In the genomic region with DNA sequence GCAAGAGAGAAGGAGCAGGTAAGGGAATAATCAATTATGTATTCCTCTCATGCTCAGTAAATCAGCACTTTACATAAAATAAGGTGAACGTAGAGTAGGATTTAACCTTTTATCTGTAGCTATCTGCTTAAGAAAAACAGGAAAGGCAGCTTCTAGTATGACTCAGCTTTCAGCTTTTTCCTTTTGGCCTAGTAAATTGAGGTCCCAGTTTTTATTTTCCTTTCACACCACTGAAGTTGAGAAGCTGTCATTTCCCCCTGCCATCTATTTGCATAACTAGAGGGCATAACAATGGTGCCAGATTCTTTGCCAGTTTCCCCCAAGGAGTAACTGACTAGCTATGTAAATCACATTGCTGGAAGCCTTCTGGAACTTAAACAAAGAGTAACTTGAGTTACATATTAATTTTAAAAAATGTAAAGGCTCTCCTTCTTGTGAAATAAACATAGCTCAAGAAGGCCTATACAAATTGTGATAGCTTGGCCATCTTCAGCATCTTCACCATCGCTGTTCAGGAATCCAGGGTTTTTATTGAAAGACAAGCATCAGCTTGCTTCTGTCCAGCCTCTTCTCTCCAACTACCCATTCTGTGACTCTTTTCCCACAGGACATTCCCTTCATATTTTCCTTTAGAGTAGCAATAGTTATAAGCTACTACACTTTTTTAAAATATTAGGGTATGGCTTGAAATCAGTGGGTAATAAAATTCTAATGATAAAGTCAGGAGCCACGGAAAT, we compare ENCODE assay signal across 11 cellular contexts.
DNase-seq lines count a peak whose midpoint lies in the region; ATAC-seq, FAIRE-seq and TF ChIP-seq lines count a peak whose summit lies in the region.
"Had no signal": no experiment of that assay in that cellular context is flagged by ENCODE, and none has a peak within 500 bp of the region (broad histone marks: within the 10 kb centered on the region; RNA-seq: fewer than 3 reads in every experiment).

No MANE protein-coding gene starts in this region.

- TF ChIP-seq POLR2A in body of pancreas (IDR thresholded peaks at IDR 0.05), result no peak

- DNase-seq in HT-29 (ENCODE audit: low spot score) (peak; percentile 80), pancreas (no peak), ureter (ENCODE audit: low spot score) (no peak), body of pancreas (no peak), glutamatergic neuron (no peak), OCI-M2 (lab: John Stamatoyannopoulos, UW; ENCODE audit: unreplicated experiment) (no peak)
- DNase-seq: activated CD8-positive, alpha-beta T cell treated with anti-CD3 and anti-CD28 coated beads, Interleukin-2, amount 10 ng/mL, durations not matched to agents 7 days and 5 days; hippocampal formation; NCI-H2107 had no signal

- H3K4me1 ChIP-seq in pancreas (no peaks in the 10 kb centered on the region), body of pancreas (no peaks in the 10 kb centered on the region)

- TF ChIP-seq CTCF in pancreas (IDR thresholded peaks at IDR 0.05) (no peak), body of pancreas (IDR thresholded peaks at IDR 0.05) (no peak), glutamatergic neuron (IDR thresholded peaks at IDR 0.05; ENCODE audit: partially characterized antibody, unreplicated experiment) (no peak)

- peak; percentile 67 for ATAC-seq in GM19324 (IDR thresholded peaks at IDR 0.05; ENCODE audit: low FRiP score, unreplicated experiment)
- ATAC-seq in pancreas, result peak in 3 of 4 donors; percentile 21 to 51 (median 50)
- ATAC-seq in body of pancreas, result no peak
- ATAC-seq: activated CD8-positive, alpha-beta T cell treated with anti-CD3 and anti-CD28 coated beads, Interleukin-2, amount 10 ng/mL, durations not matched to agents 7 days and 5 days had no signal

- H3K4me1 Mint-ChIP-seq in glutamatergic neuron (ENCODE audit: low read depth, unreplicated experiment), result peaks cover 4% of the 10 kb centered on the region

- H3K27me3 ChIP-seq in pancreas, result no peaks in the 10 kb centered on the region
- no peaks in the 10 kb centered on the region for H3K27me3 ChIP-seq in body of pancreas

- WGBS in pancreas, 2 donors, result 60 to 61% methylated on average over 3 of the region's 3 CpGs
- 50 to 51% methylated on average over 3 of the region's 3 CpGs for WGBS in body of pancreas, 2 donors

- no peaks in the 10 kb centered on the region for H3K36me3 Mint-ChIP-seq in glutamatergic neuron (ENCODE audit: unreplicated experiment)

- H3K27ac ChIP-seq in cingulate gyrus (ENCODE audit: low read depth, low read length), result peak overlapping the region; percentile 24
- H3K27ac ChIP-seq in pancreas, result no peak overlapping the region
- H3K27ac ChIP-seq in body of pancreas, result peak overlapping the region in 1 of 4 donors; percentile 9

- H3K9me3 ChIP-seq in pancreas, result no peaks in the 10 kb centered on the region
- H3K9me3 ChIP-seq in body of pancreas, result no peaks in the 10 kb centered on the region

- H3K27ac Mint-ChIP-seq in glutamatergic neuron (ENCODE audit: unreplicated experiment), result no peak overlapping the region
- H3K27ac Mint-ChIP-seq: activated CD8-positive, alpha-beta T cell treated with anti-CD3 and anti-CD28 coated beads, Interleukin-2, amount 10 ng/mL, durations not matched to agents 7 days and 5 days had no signal

- H3K27me3 Mint-ChIP-seq in glutamatergic neuron (ENCODE audit: unreplicated experiment), result peaks cover 4% of the 10 kb centered on the region

- H3K4me3 Mint-ChIP-seq in glutamatergic neuron (ENCODE audit: unreplicated experiment), result no peak overlapping the region
- H3K4me3 Mint-ChIP-seq: activated CD8-positive, alpha-beta T cell treated with anti-CD3 and anti-CD28 coated beads, Interleukin-2, amount 10 ng/mL, durations not matched to agents 7 days and 5 days had no signal

- intact Hi-C loops in pancreas (cut with DNase I) (no loop called here), body of pancreas (cut with DNase I) (no loop called here)

- peaks cover 2% of the 10 kb centered on the region for H3K9me3 Mint-ChIP-seq in glutamatergic neuron (ENCODE audit: unreplicated experiment)

- H3K4me3 ChIP-seq in pancreas, result no peak overlapping the region
- no peak overlapping the region for H3K4me3 ChIP-seq in body of pancreas

- FAIRE-seq in pancreas (lab: Jason Lieb, UNC), result no peak

- no peaks in the 10 kb centered on the region for H3K36me3 ChIP-seq in pancreas
- no peaks in the 10 kb centered on the region for H3K36me3 ChIP-seq in body of pancreas (replicated peaks in 1 of 2; ENCODE audit: insufficient read depth in 1 of 2, low read depth in 2 of 2)
